ENCODE assay signal across 8 cellular contexts in the genomic region with DNA sequence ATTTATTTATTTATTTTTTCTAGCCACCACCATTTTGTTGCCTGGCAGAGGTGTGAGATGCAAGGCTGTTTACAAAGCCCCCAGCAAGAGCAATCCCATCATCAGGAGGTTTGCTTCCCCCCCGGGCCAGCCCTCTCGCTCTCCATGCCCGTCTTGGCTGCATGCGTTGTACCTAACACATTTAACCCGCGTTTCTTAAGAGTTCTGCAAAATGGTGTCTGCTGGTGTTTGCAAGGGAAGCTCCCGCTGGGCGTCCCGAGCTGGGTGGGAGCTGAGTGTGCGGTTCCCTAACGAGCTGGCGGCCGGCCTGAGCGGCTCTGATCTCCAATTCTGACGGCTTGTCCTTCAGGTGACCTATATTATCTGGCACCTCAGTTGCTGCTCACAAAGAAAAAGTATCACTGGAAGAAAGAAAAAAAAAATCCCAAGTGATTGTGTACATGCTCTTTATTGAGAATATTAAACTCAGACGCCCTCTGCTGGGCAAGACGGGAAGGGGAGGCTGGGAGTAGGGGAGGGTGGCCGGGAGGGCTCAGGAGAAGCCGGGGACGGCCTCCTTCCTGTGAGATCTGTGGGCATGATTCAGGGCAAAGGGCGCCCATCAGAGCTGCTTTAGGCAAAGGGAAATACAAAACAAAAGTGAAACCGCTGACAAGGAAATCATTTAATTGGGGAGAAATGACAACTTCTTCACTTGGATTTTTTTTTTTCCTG.
A peak's percentile ranks its signal among the peaks of the same experiment; 100 is the strongest.
DNase-seq lines count a peak whose midpoint lies in the region; ATAC-seq, FAIRE-seq and TF ChIP-seq lines count a peak whose summit lies in the region.

No MANE protein-coding gene starts in this region.

- WGBS in adrenal gland, 4 donors = 0 to 1% (median 1%) methylated on average over 21 to 22 of the region's 22 CpGs

- peak overlapping the region; percentile 36 to 90 (median 83) for H3K27ac ChIP-seq in adrenal gland
- peak overlapping the region; percentile 90 for H3K27ac ChIP-seq in upper lobe of right lung

- peaks cover 4% of the 10 kb centered on the region for H3K9me3 Mint-ChIP-seq in progenitor cell of endocrine pancreas (ENCODE audit: low read depth)

- H3K27me3 ChIP-seq in adrenal gland (no peaks in the 10 kb centered on the region), upper lobe of right lung (no peaks in the 10 kb centered on the region)

- POLR2A ChIA-PET in HEK293T (lab: Yijun Ruan, JAX) = interaction anchor here (0.6 to 1.0 kb wide), 5 partner anchors 15 to 306 kb away, joined by 3 to 5 read pairs (median 3); no protein-coding TSS in a partner anchor

- peak overlapping the region; percentile 83 for H3K4me3 Mint-ChIP-seq in progenitor cell of endocrine pancreas (ENCODE audit: low read depth)

- H3K4me1 ChIP-seq in adrenal gland (replicated peaks in 1 of 2) = peaks cover 13 to 31% of the 10 kb centered on the region in 2 donors
- H3K4me1 ChIP-seq in upper lobe of right lung = peaks cover 29% of the 10 kb centered on the region

- TF ChIP-seq CTCF in adrenal gland (IDR thresholded peaks at IDR 0.05) = peak; percentile 84 to 97 (median 91)
- peak; percentile 90 for TF ChIP-seq CTCF in progenitor cell of endocrine pancreas (IDR thresholded peaks at IDR 0.05; ENCODE audit: unreplicated experiment)
- TF ChIP-seq CTCF in upper lobe of right lung (IDR thresholded peaks at IDR 0.05) = peak; percentile 91

- DNase-seq in HEK293T (ENCODE audit: extremely low spot score) = peak; percentile 81
- DNase-seq in NCI-H1105 treated with DMSO at 0.1 percent for 48 hours (lab: John Stamatoyannopoulos, UW) = peak; percentile 86
- DNase-seq in T follicular helper cell (ENCODE audit: low read depth) = peak; percentile 88
- peak; percentile 95 to 99 (median 96) for DNase-seq in adrenal gland
- DNase-seq in left cardiac atrium = peak; percentile 95
- DNase-seq in progenitor cell of endocrine pancreas (ENCODE audit: low spot score, unreplicated experiment) = peak; percentile 90
- DNase-seq in upper lobe of right lung = peak; percentile 95

- no peak for TF ChIP-seq POLR2A in adrenal gland (IDR thresholded peaks at IDR 0.05)

- H3K27ac Mint-ChIP-seq in progenitor cell of endocrine pancreas = peak overlapping the region; percentile 96

- H3K4me3 ChIP-seq in adrenal gland = peak overlapping the region; percentile 35 to 92 (median 60)
- peak overlapping the region; percentile 71 for H3K4me3 ChIP-seq in upper lobe of right lung

- no peaks in the 10 kb centered on the region for H3K36me3 Mint-ChIP-seq in progenitor cell of endocrine pancreas (ENCODE audit: insufficient read depth)

- no peaks in the 10 kb centered on the region for H3K27me3 Mint-ChIP-seq in progenitor cell of endocrine pancreas

- intact Hi-C loops in adrenal gland (cut with DNase I) (no loop called here), left cardiac atrium (cut with DNase I) (loop anchor here (5.0 kb wide), 3 partner anchors 323 to 338 kb away; partner anchors contain the start of gene ZNF217 (in 1 of the 2)), upper lobe of right lung (cut with DNase I) (loop anchor here (10.0 kb wide), 1 partner anchor 341 kb away; no protein-coding TSS in a partner anchor)

- H3K4me1 Mint-ChIP-seq in progenitor cell of endocrine pancreas (ENCODE audit: low read depth) = peaks cover 31% of the 10 kb centered on the region

- H3K36me3 ChIP-seq in adrenal gland (replicated peaks in 1 of 2) (no peaks in the 10 kb centered on the region), upper lobe of right lung (no peaks in the 10 kb centered on the region)

- no peaks in the 10 kb centered on the region for H3K9me3 ChIP-seq in adrenal gland (replicated peaks in 1 of 3)
- no peaks in the 10 kb centered on the region for H3K9me3 ChIP-seq in upper lobe of right lung

- FAIRE-seq in G401.6 (lab: Jason Lieb, UNC) = peak; percentile 93

- ATAC-seq in left cardiac atrium (peak; percentile 91 to 93), upper lobe of right lung (peak; percentile 98)

- CTCF ChIA-PET in HEK293T (lab: Yijun Ruan, JAX) = interaction anchor here (0.5 to 2.0 kb wide), 12 partner anchors 9 to 349 kb away, joined by 3 to 14 read pairs (median 3); no protein-coding TSS in a partner anchor

TF ChIP-seq in HEK293T, 16 proteins besides CTCF, POLR2A, EP300 and RAD21:
- TF ChIP-seq L3MBTL2 (conservative IDR thresholded peaks at IDR 0.05) (peak; percentile 52; the same call in 1 of the 2 replicates), ELF4 (IDR thresholded peaks at IDR 0.05) (no peak), ZNF384 (IDR thresholded peaks at IDR 0.05) (peak; percentile 89)

Comparison
In these comparisons a context has a peak if more than half of its experiments do, and no peak if none do; other contexts are left out.
1. Peak in every context shown above with its lines: DNase-seq, ATAC-seq, H3K4me3 ChIP-seq and H3K27ac ChIP-seq.
2. intact Hi-C loops: an anchor here in left cardiac atrium (5.0 kb wide) and upper lobe of right lung (10.0 kb wide); none called in adrenal gland.